19 cellular contexts compared by ENCODE assay signal in genomic region chr11:1272531-1272930, GRCh38. TPM values are rescaled to one million over a fixed set of nuclear protein-coding genes. Genes with fewer than 3 reads are reported as not detected.
DNase-seq lines count a peak whose midpoint lies in the region; ATAC-seq and TF ChIP-seq lines count a peak whose summit lies in the region.
"Had no signal": no experiment of that assay in that cellular context is flagged by ENCODE, and none has a peak within 500 bp of the region (broad histone marks: within the 10 kb centered on the region; RNA-seq: fewer than 3 reads in every experiment).

No MANE protein-coding gene starts in this region.

- H3K79me2 ChIP-seq in GM23338 (replicated peaks; ENCODE audit: insufficient read depth) = no peaks in the 10 kb centered on the region
- no peaks in the 10 kb centered on the region for H3K79me2 ChIP-seq in mammary epithelial cell (ENCODE audit: insufficient read depth, low read length)

- no peak overlapping the region for H2AK5ac ChIP-seq in neuronal stem cell (ENCODE audit: low read depth, low read length)

- H4K20me1 ChIP-seq in GM23338 (replicated peaks; ENCODE audit: insufficient read depth) (no peaks in the 10 kb centered on the region), mammary epithelial cell (ENCODE audit: insufficient read depth, low read length) (no peaks in the 10 kb centered on the region)

- H3K27ac ChIP-seq in GM23338 (ENCODE audit: low read depth) (no peak overlapping the region), neuronal stem cell (replicated peaks; ENCODE audit: low read length) (no peak overlapping the region), mammary epithelial cell (ENCODE audit: insufficient read depth, low read depth, low read length) (no peak overlapping the region)

- H3K23ac ChIP-seq in neuronal stem cell (ENCODE audit: low read depth, low read length, poor library complexity) = no peak overlapping the region

- H2BK12ac ChIP-seq in neuronal stem cell (ENCODE audit: low read length) = no peak overlapping the region

- H3K4me2 ChIP-seq in GM23338 (no peak overlapping the region), neuronal stem cell (ENCODE audit: insufficient read depth, low read length, poor library complexity, severe bottlenecking) (no peak overlapping the region), mammary epithelial cell (ENCODE audit: insufficient read depth, low read depth, low read length) (no peak overlapping the region)

- no peaks in the 10 kb centered on the region for H3K9me2 ChIP-seq in GM23338 (ENCODE audit: insufficient read depth)

- H3K27ac Mint-ChIP-seq in GM23338 = no peak overlapping the region
- H3K27ac Mint-ChIP-seq: CD4-positive, alpha-beta memory T cell; HFFc6 had no signal

- no peak overlapping the region for H2BK120ac ChIP-seq in neuronal stem cell (ENCODE audit: low read depth, low read length)

- ATAC-seq in left ventricle myocardium superior (no peak), GM23338 (peak; percentile 16; the same call in 2 of the 3 replicates), GM18520 (IDR thresholded peaks at IDR 0.05; ENCODE audit: unreplicated experiment) (no peak)

- H3K4me3 ChIP-seq in GM23338 (no peak overlapping the region), choroid plexus epithelial cell (ENCODE audit: low read depth, low read length) (no peak overlapping the region), neuronal stem cell (ENCODE audit: low read length in 2 of 2) (no peak overlapping the region), mammary epithelial cell (replicated peaks in 1 of 3; ENCODE audit: insufficient read depth in 1 of 3, low read depth in 2 of 3, low read length in 3 of 3) (no peak overlapping the region)
- H3K4me3 ChIP-seq: HAP-1 had no signal

- no peak overlapping the region for H2BK15ac ChIP-seq in neuronal stem cell (ENCODE audit: low read length)

- peaks cover 8% of the 10 kb centered on the region for H3K79me1 ChIP-seq in neuronal stem cell (ENCODE audit: low read depth, low read length)

- H3K36me3 ChIP-seq in GM23338 (ENCODE audit: insufficient read depth) (no peaks in the 10 kb centered on the region), neuronal stem cell (replicated peaks in 1 of 2; ENCODE audit: control insufficient read depth in 2 of 2, insufficient read depth in 2 of 2, low read length in 2 of 2) (peaks cover 11 to 34% of the 10 kb centered on the region in 2 donors), mammary epithelial cell (ENCODE audit: insufficient read depth, low read length) (peaks cover 6% of the 10 kb centered on the region)
- H3K36me3 ChIP-seq: HAP-1 had no signal

- H3K4me3 Mint-ChIP-seq in GM23338 = no peak overlapping the region
- H3K4me3 Mint-ChIP-seq: CD4-positive, alpha-beta memory T cell; HFFc6 had no signal

- H3K9me3 Mint-ChIP-seq in GM23338 = peaks cover 5% of the 10 kb centered on the region; the same call in 1 of the 3 replicates
- H3K9me3 Mint-ChIP-seq: CD4-positive, alpha-beta memory T cell; HFFc6 had no signal

- H3K27me3 Mint-ChIP-seq in GM23338 (ENCODE audit: insufficient read depth, low read depth, poor library complexity) = peaks cover 8% of the 10 kb centered on the region
- H3K27me3 Mint-ChIP-seq: CD4-positive, alpha-beta memory T cell had no signal

- no peak for TF ChIP-seq CTCF in GM23338 (conservative IDR thresholded peaks at IDR 0.05; ENCODE audit: low read depth in 2 of 2)
- no peak for TF ChIP-seq CTCF in choroid plexus epithelial cell (conservative IDR thresholded peaks at IDR 0.05; ENCODE audit: low read depth, low read length)
- no peak for TF ChIP-seq CTCF in mammary epithelial cell (conservative IDR thresholded peaks at IDR 0.05 in 1 of 2, IDR thresholded peaks at IDR 0.05 in 1 of 2; ENCODE audit: extremely low read depth in 1 of 2, insufficient read depth in 1 of 2, low read depth in 1 of 2, low read length in 2 of 2)

- in situ Hi-C loops in mammary epithelial cell (cut with MboI; ENCODE audit: low sequenced_read_pairs in 2 of 2) = no loop called here

- CTCF ChIA-PET in mammary epithelial cell (lab: Charles Lee; ENCODE audit: low non-redundant PET) = no interaction called here

- H3K9ac ChIP-seq in neuronal stem cell (ENCODE audit: low read depth, low read length, poor library complexity) = no peak overlapping the region
- no peak overlapping the region for H3K9ac ChIP-seq in mammary epithelial cell (ENCODE audit: insufficient read depth, low read length)

- H3K14ac ChIP-seq in neuronal stem cell (ENCODE audit: low read length) = no peak overlapping the region

- H3K4me1 Mint-ChIP-seq in GM23338 = no peaks in the 10 kb centered on the region; the same call in 2 of the 3 replicates

- no TSS peak for BruUV-seq in mammary epithelial cell (replicated peaks; lab: Mats Ljungman, UMichigan)

- dilution Hi-C loops in mammary epithelial cell (cut with HindIII; ENCODE audit: low sequenced_read_pairs) = no loop called here

- no CpG with 5 or more reads among the region's 30 CpGs for WGBS in neuronal stem cell (ENCODE audit: extremely low coverage in 2 of 2, insufficient read length in 2 of 2, insufficient replicate concordance in 1 of 2), 2 donors
- WGBS in mammary epithelial cell (ENCODE audit: low coverage, missing lambda C conversion rate) = 91% methylated on average over 16 of the region's 30 CpGs

- H2AFZ ChIP-seq in GM23338 (no peak overlapping the region), neuronal stem cell (ENCODE audit: low read length) (no peak overlapping the region), mammary epithelial cell (ENCODE audit: low read depth, low read length) (no peak overlapping the region)

- H4K8ac ChIP-seq in neuronal stem cell (ENCODE audit: low read depth, low read length) = no peak overlapping the region

- H3K4ac ChIP-seq in neuronal stem cell (ENCODE audit: low read length) = peak overlapping the region; percentile 23

- no peak overlapping the region for H4K91ac ChIP-seq in neuronal stem cell (ENCODE audit: low read depth, low read length, poor library complexity)

- H3F3A ChIP-seq in GM23338 (replicated peaks; ENCODE audit: low read depth) = no peaks in the 10 kb centered on the region

- no peaks in the 10 kb centered on the region for H3K27me3 ChIP-seq in GM23338 (ENCODE audit: insufficient read depth)
- no peaks in the 10 kb centered on the region for H3K27me3 ChIP-seq in neuronal stem cell (ENCODE audit: control insufficient read depth in 3 of 3, insufficient read depth in 3 of 3, low read depth in 1 of 3, low read length in 3 of 3)
- H3K27me3 ChIP-seq in mammary epithelial cell (ENCODE audit: insufficient read depth, low read length) = no peaks in the 10 kb centered on the region

- DNase-seq in left ventricle myocardium superior = peak; percentile 22
- no peak for DNase-seq in cardiac septum (ENCODE audit: low spot score)
- peak; percentile 31 for DNase-seq in GM23338 (ENCODE audit: low spot score)
- DNase-seq in choroid plexus epithelial cell (ENCODE audit: low read depth) = peak; percentile 29
- no peak for DNase-seq in neuronal stem cell (ENCODE audit: low spot score)
- DNase-seq in mammary epithelial cell = no peak
- no peak for DNase-seq in NCI-H1048 (lab: John Stamatoyannopoulos, UW)
- DNase-seq: C1 segment of cervical spinal cord; CD4-positive, alpha-beta memory T cell; COR-L47; DMS153; DND-41; GOT3; HFFc6 had no signal

- no peak overlapping the region for H3K18ac ChIP-seq in neuronal stem cell (ENCODE audit: low read length)

- no peaks in the 10 kb centered on the region for H3K9me3 ChIP-seq in neuronal stem cell (replicated peaks in 1 of 2; ENCODE audit: control insufficient read depth in 2 of 2, insufficient read depth in 1 of 2, low read depth in 1 of 2, low read length in 2 of 2)
- H3K9me3 ChIP-seq in mammary epithelial cell (replicated peaks; ENCODE audit: insufficient read depth, low read length) = no peaks in the 10 kb centered on the region
- H3K9me3 ChIP-seq: HAP-1 had no signal

- intact Hi-C loops in left ventricle myocardium superior (cut with micrococcal nuclease) = no loop called here
- intact Hi-C loops in cardiac septum (cut with DNase I) = no loop called here
- intact Hi-C loops in mammary epithelial cell (cut with micrococcal nuclease) = no loop called here

- no peaks in the 10 kb centered on the region for H3K4me1 ChIP-seq in GM23338 (ENCODE audit: insufficient read depth)
- H3K4me1 ChIP-seq in neuronal stem cell (ENCODE audit: control insufficient read depth in 2 of 2, insufficient read depth in 1 of 2, low read depth in 1 of 2, low read length in 2 of 2) = peaks cover 0 to 5% of the 10 kb centered on the region in 2 donors
- H3K4me1 ChIP-seq in mammary epithelial cell (ENCODE audit: insufficient read depth, low read length) = no peaks in the 10 kb centered on the region
- H3K4me1 ChIP-seq: HAP-1 had no signal

- peaks cover 10% of the 10 kb centered on the region; the same call in 1 of the 3 replicates for H3K36me3 Mint-ChIP-seq in GM23338 (ENCODE audit: low read depth)

- no peak overlapping the region for H2BK5ac ChIP-seq in neuronal stem cell (ENCODE audit: low read length)

TF ChIP-seq in GM23338, 12 proteins besides CTCF, POLR2A, EP300 and RAD21 (continues in another document):
- TF ChIP-seq EZH2phosphoT487 (IDR thresholded peaks at IDR 0.05; ENCODE audit: unreplicated experiment) (no peak), POLR2AphosphoS5 (IDR thresholded peaks at IDR 0.05; ENCODE audit: low read depth) (no peak), ETS1 (IDR thresholded peaks at IDR 0.05) (no peak), JUNB (IDR thresholded peaks at IDR 0.05; ENCODE audit: unreplicated experiment) (no peak)

RNA-seq across cellular contexts. Expression of gene TOLLIP, which starts 36.9 kb away (rescaled TPM):
- 50.2 TPM for total RNA-seq in left ventricle myocardium superior
- total RNA-seq in cardiac septum = 46.9 TPM
- total RNA-seq in GM23338 (2014; rRNA removed; shearing (Covaris generic)) = 11.7 and 18.0 TPM in 2 replicates
- 9.7 and 13.5 TPM in 2 replicates for polyA plus RNA-seq in GM23338 (2016; fragmentation: Nextera tagmentation; extraction: Ambion mirVana)
- polyA plus RNA-seq in neuronal stem cell (2013, experiment 1 of 2) = 16.5 TPM
- polyA plus RNA-seq in neuronal stem cell (2013, experiment 2 of 2) = 15.3 TPM
- total RNA-seq in mammary epithelial cell = 10 to 100 TPM; 49.3 to 78.4 TPM
- polyA plus RNA-seq in mammary epithelial cell = 74.8 TPM
- polyA minus RNA-seq in mammary epithelial cell = 36.3 TPM

RNA-seq across cellular contexts. Expression of gene MUC5B, which starts 49.7 kb away (rescaled TPM):
- total RNA-seq in left ventricle myocardium superior = not detected
- not detected for total RNA-seq in cardiac septum
- total RNA-seq in GM23338 (2014; rRNA removed; shearing (Covaris generic)) = 0.90 TPM in 1 of 2 replicates, not detected in the other
- polyA plus RNA-seq in GM23338 (2016; fragmentation: Nextera tagmentation; extraction: Ambion mirVana) = 0.05 and 0.18 TPM in 2 replicates
- 0.01 TPM for polyA plus RNA-seq in neuronal stem cell (2013, experiment 1 of 2)
- polyA plus RNA-seq in neuronal stem cell (2013, experiment 2 of 2) = under 0.01 TPM
- under 1 TPM; 0.02 to 0.17 TPM for total RNA-seq in mammary epithelial cell
- not detected for polyA plus RNA-seq in mammary epithelial cell
- polyA minus RNA-seq in mammary epithelial cell = not detected
- total RNA-seq: A172; A673; CD4-positive, alpha-beta memory T cell; HFFc6 had no signal
- polyA plus RNA-seq: BJ; CD4-positive, alpha-beta memory T cell had no signal

Comparison
In these comparisons a context has a peak if more than half of its experiments do, and no peak if none do; other contexts are left out.
1. DNase-seq: peak in left ventricle myocardium superior (single experiment), GM23338 (single experiment) and choroid plexus epithelial cell (single experiment); none in cardiac septum (single experiment), neuronal stem cell (single experiment), mammary epithelial cell (single experiment) and NCI-H1048 (single experiment).